In the genomic region with DNA sequence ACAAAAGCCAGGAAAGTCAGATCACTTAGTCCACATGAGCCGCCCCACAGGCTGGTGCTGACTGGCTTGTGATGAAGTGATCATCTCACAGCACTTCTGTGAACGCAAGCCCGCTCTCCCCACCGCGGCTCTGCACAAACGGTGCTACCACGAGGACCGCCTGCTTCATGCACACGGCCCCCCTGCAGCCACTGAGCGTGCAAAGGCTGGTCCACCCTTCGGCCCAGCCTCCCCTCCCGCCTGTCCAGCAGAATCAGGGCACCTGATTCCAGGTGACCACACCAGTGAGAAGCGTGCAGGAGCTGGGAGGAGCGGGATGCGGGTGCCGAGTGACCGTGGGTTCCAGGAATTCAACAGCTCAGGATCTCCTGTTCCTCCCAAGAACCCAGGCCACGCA, we compare ENCODE assay signal across 1 cellular context.
A peak's percentile ranks its signal among the peaks of the same experiment; 100 is the strongest.
TF ChIP-seq lines count a peak whose summit lies in the region.

No MANE protein-coding gene starts in this region.

TF ChIP-seq in HepG2, 621 proteins besides CTCF, POLR2A, EP300 and RAD21:
- TF ChIP-seq, protein P1, sequence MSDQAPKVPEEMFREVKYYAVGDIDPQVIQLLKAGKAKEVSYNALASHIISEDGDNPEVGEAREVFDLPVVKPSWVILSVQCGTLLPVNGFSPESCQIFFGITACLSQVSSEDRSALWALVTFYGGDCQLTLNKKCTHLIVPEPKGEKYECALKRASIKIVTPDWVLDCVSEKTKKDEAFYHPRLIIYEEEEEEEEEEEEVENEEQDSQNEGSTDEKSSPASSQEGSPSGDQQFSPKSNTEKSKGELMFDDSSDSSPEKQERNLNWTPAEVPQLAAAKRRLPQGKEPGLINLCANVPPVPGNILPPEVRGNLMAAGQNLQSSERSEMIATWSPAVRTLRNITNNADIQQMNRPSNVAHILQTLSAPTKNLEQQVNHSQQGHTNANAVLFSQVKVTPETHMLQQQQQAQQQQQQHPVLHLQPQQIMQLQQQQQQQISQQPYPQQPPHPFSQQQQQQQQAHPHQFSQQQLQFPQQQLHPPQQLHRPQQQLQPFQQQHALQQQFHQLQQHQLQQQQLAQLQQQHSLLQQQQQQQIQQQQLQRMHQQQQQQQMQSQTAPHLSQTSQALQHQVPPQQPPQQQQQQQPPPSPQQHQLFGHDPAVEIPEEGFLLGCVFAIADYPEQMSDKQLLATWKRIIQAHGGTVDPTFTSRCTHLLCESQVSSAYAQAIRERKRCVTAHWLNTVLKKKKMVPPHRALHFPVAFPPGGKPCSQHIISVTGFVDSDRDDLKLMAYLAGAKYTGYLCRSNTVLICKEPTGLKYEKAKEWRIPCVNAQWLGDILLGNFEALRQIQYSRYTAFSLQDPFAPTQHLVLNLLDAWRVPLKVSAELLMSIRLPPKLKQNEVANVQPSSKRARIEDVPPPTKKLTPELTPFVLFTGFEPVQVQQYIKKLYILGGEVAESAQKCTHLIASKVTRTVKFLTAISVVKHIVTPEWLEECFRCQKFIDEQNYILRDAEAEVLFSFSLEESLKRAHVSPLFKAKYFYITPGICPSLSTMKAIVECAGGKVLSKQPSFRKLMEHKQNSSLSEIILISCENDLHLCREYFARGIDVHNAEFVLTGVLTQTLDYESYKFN (CRISPR knock-in tag; conservative IDR thresholded peaks at IDR 0.05): no peak
- no peak for TF ChIP-seq CENPT (CRISPR knock-in tag; IDR thresholded peaks at IDR 0.05; ENCODE audit: low read depth)
- peak; percentile 33 for TF ChIP-seq AGO2 (optimal IDR thresholded peaks at IDR 0.05; ENCODE audit: low read depth, low read length)
- no peak for TF ChIP-seq SALL1 (CRISPR knock-in tag; IDR thresholded peaks at IDR 0.05)
- TF ChIP-seq, protein P2, sequence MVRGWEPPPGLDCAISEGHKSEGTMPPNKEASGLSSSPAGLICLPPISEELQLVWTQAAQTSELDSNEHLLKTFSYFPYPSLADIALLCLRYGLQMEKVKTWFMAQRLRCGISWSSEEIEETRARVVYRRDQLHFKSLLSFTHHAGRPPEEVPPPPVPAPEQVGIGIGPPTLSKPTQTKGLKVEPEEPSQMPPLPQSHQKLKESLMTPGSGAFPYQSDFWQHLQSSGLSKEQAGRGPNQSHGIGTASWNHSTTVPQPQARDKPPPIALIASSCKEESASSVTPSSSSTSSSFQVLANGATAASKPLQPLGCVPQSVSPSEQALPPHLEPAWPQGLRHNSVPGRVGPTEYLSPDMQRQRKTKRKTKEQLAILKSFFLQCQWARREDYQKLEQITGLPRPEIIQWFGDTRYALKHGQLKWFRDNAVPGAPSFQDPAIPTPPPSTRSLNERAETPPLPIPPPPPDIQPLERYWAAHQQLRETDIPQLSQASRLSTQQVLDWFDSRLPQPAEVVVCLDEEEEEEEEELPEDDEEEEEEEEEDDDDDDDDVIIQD (CRISPR knock-in tag; IDR thresholded peaks at IDR 0.05; ENCODE audit: low read depth): no peak
